ENCODE assay signal across 12 cellular contexts in the genomic region with DNA sequence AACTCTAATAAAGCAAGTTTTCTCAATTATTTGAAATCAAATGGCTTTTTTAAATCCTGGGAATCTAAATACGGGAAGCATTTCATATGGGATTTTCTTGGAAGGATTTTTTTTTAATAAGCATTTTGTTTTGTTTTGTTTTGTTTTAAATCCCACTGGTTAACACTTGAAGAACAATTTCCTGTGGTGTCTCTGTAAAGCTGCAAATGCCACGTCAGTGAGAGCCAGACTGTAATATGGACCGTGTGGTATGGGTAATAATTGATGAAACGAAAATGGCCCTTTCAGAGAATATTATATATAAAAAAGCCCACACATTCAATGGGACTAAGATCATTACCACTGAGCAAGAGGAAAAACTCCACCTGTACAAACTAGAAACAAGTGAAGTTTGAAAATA. TPM values are rescaled to one million over a fixed set of nuclear protein-coding genes. Genes with fewer than 3 reads are reported as not detected.
DNase-seq lines count a peak whose midpoint lies in the region; ATAC-seq and TF ChIP-seq lines count a peak whose summit lies in the region.
"Had no signal": no experiment of that assay in that cellular context is flagged by ENCODE, and none has a peak within 500 bp of the region (broad histone marks: within the 10 kb centered on the region; RNA-seq: fewer than 3 reads in every experiment).

No MANE protein-coding gene starts in this region.

- H3K4me3 Mint-ChIP-seq in activated CD8-positive, alpha-beta memory T cell treated with anti-CD3 and anti-CD28 coated beads, Interleukin-2, amount 10 ng/mL, durations not matched to agents 7 days and 5 days = peak overlapping the region; percentile 41
- no peak overlapping the region for H3K4me3 Mint-ChIP-seq in progenitor cell of endocrine pancreas (ENCODE audit: low read depth)
- H3K4me3 Mint-ChIP-seq: activated B cell treated with CpG ODN at 0.5 μM for 24 hours, nephron had no signal

- no peaks in the 10 kb centered on the region for H3K4me1 ChIP-seq in HAP-1

- CTCF ChIA-PET in activated CD8-positive, alpha-beta memory T cell treated with anti-CD3 and anti-CD28 coated beads, Interleukin-2, amount 10 ng/mL, durations not matched to agents 7 days and 5 days (lab: Charles Lee) = interaction anchor here (1.0 to 4.3 kb wide), 7 partner anchors 12 to 94 kb away, joined by 3 to 24 read pairs (median 5); a partner anchor contains a TSS

- H3K4me3 ChIP-seq in retinal pigment epithelial cell (ENCODE audit: low read length) (peak overlapping the region; percentile 21), HAP-1 (no peak overlapping the region)

- in situ Hi-C loops in HAP-1 (cut with MboI; ENCODE audit: low sequenced_read_pairs) = no loop called here

- H3K36me3 ChIP-seq in HAP-1 (replicated peaks) = no peaks in the 10 kb centered on the region

- no peak overlapping the region for H3K27ac Mint-ChIP-seq in activated CD8-positive, alpha-beta memory T cell treated with anti-CD3 and anti-CD28 coated beads, Interleukin-2, amount 10 ng/mL, durations not matched to agents 7 days and 5 days
- no peak overlapping the region for H3K27ac Mint-ChIP-seq in progenitor cell of endocrine pancreas
- H3K27ac Mint-ChIP-seq: activated B cell treated with CpG ODN at 0.5 μM for 24 hours, nephron had no signal

- DNase-seq in activated CD8-positive, alpha-beta memory T cell treated with anti-CD3 and anti-CD28 coated beads, Interleukin-2, amount 10 ng/mL, durations not matched to agents 7 days and 5 days = no peak
- no peak for DNase-seq in activated CD8-positive, alpha-beta memory T cell treated with anti-CD3 and anti-CD28 coated beads, Interleukin-2, amount 50 U/mL, for 48 hours
- DNase-seq in retinal pigment epithelial cell (ENCODE audit: low read depth) = no peak
- no peak for DNase-seq in progenitor cell of endocrine pancreas (ENCODE audit: low spot score, unreplicated experiment)
- DNase-seq in HAP-1 (ENCODE audit: low spot score in 2 of 2) = no peak
- DNase-seq in SKM-1 treated with dmso at 0.1 percent for 144 hours (lab: John Stamatoyannopoulos, UW; ENCODE audit: unreplicated experiment) = no peak
- DNase-seq: activated B cell treated with CpG ODN at 0.5 μM for 24 hours, islet precursor cell had no signal

- TF ChIP-seq CTCF in retinal pigment epithelial cell (conservative IDR thresholded peaks at IDR 0.05; ENCODE audit: low read depth, low read length) (no peak), progenitor cell of endocrine pancreas (IDR thresholded peaks at IDR 0.05; ENCODE audit: unreplicated experiment) (no peak)

- no peaks in the 10 kb centered on the region for H3K36me3 Mint-ChIP-seq in activated CD8-positive, alpha-beta memory T cell treated with anti-CD3 and anti-CD28 coated beads, Interleukin-2, amount 10 ng/mL, durations not matched to agents 7 days and 5 days
- no peaks in the 10 kb centered on the region for H3K36me3 Mint-ChIP-seq in progenitor cell of endocrine pancreas (ENCODE audit: insufficient read depth)

- peaks cover 30% of the 10 kb centered on the region for H3K27me3 Mint-ChIP-seq in activated CD8-positive, alpha-beta memory T cell treated with anti-CD3 and anti-CD28 coated beads, Interleukin-2, amount 10 ng/mL, durations not matched to agents 7 days and 5 days
- H3K27me3 Mint-ChIP-seq in progenitor cell of endocrine pancreas = no peaks in the 10 kb centered on the region

- no peak for ATAC-seq in activated CD8-positive, alpha-beta memory T cell treated with anti-CD3 and anti-CD28 coated beads, Interleukin-2, amount 10 ng/mL, durations not matched to agents 7 days and 5 days
- ATAC-seq in HG02610 (IDR thresholded peaks at IDR 0.05; ENCODE audit: unreplicated experiment) (peak; percentile 45), HG03520 (IDR thresholded peaks at IDR 0.05; ENCODE audit: unreplicated experiment) (peak; percentile 37)
- ATAC-seq: esophagus mucosa had no signal

- peaks cover 23% of the 10 kb centered on the region for H3K27me3 ChIP-seq in HAP-1 (ENCODE audit: low read depth)

- H3K4me1 Mint-ChIP-seq in activated CD8-positive, alpha-beta memory T cell treated with anti-CD3 and anti-CD28 coated beads, Interleukin-2, amount 10 ng/mL, durations not matched to agents 7 days and 5 days = peaks cover 25% of the 10 kb centered on the region
- no peaks in the 10 kb centered on the region for H3K4me1 Mint-ChIP-seq in progenitor cell of endocrine pancreas (ENCODE audit: low read depth)
- H3K4me1 Mint-ChIP-seq: nephron had no signal

- no peaks in the 10 kb centered on the region for H3K9me3 ChIP-seq in HAP-1

- no peaks in the 10 kb centered on the region for H3K9me3 Mint-ChIP-seq in activated CD8-positive, alpha-beta memory T cell treated with anti-CD3 and anti-CD28 coated beads, Interleukin-2, amount 10 ng/mL, durations not matched to agents 7 days and 5 days (ENCODE audit: low read depth)
- no peaks in the 10 kb centered on the region for H3K9me3 Mint-ChIP-seq in progenitor cell of endocrine pancreas (ENCODE audit: low read depth)
- H3K9me3 Mint-ChIP-seq: activated B cell treated with CpG ODN at 0.5 μM for 24 hours, nephron had no signal

RNA-seq across cellular contexts. Expression of a gene that starts 33.9 kb away (rescaled TPM):
- total RNA-seq in activated CD8-positive, alpha-beta memory T cell treated with anti-CD3 and anti-CD28 coated beads, Interleukin-2, amount 10 ng/mL, durations not matched to agents 7 days and 5 days = 10 to 100 TPM in 1 of 2 experiments, 1 to 10 TPM in 1; 8.4 to 15.5 TPM
- 13.8 and 14.0 TPM in 2 replicates for total RNA-seq in progenitor cell of endocrine pancreas
